ENCODE assay signal across 8 cellular contexts in the genomic region with DNA sequence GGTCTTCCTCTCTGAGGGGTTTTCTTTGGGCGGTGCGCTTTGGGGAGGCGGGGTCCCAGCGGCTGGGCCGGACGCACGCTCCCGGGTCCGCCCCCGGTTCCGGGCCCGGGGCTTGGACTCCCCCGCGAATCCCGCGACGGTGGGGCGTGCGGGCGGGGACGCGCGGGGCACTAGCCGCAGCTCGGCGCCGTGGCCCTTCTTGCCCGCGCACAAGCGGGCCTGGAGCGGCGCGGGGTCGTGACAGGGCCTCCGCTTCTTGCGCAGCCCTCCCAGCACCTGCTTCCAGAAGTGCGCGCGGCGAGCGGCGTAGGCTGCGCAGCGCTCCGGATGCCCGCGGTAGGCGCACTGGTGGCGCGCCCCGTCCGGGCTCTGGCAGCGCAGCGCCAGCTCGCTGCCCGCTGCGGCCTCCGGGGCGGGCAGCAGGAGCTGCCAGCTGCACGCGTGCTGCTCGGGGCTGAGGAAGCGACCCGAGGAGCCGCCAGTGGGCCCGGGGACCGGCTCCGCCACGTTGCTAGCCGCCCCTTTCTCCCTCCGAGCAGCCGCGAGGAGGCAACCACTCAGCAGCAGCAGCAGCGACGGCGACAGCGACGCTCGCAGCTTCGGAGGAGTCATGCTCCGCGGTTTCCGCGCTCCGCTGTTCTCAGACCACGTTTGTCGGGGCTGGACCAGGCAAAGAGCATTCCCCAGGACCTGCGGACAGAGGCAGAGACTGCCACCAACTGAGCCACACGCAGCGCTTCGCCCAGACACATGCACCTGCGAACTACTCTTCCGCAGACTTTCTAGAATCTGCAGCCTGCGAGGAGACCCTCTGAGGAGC. TPM values are rescaled to one million over a fixed set of nuclear protein-coding genes. Genes with fewer than 3 reads are reported as not detected.
A peak's percentile ranks its signal among the peaks of the same experiment; 100 is the strongest.
DNase-seq lines count a peak whose midpoint lies in the region; ATAC-seq lines count a peak whose summit lies in the region.

No MANE protein-coding gene starts in this region.

- peak; percentile 89 for DNase-seq in AG20443 (ENCODE audit: low spot score)
- DNase-seq in NCI-H2227 treated with DMSO at 0.1 percent for 48 hours (lab: John Stamatoyannopoulos, UW), result peak; percentile 33
- peak; percentile 56 for DNase-seq in activated CD4-positive, alpha-beta T cell treated with anti-CD3 and anti-CD28 coated beads for 1 hour
- DNase-seq in left lobe of liver (ENCODE audit: low spot score), result peak; percentile 76
- peak; percentile 49 for DNase-seq in stimulated activated CD4-positive, alpha-beta T cell treated with anti-CD3 and anti-CD28 coated beads, Interleukin-2, amount 100 ng/mL, for 4 hours (ENCODE audit: low read depth)

- peak; percentile 91 for ATAC-seq in GM18907 (IDR thresholded peaks at IDR 0.05; ENCODE audit: unreplicated experiment)
- ATAC-seq in HG03135 (IDR thresholded peaks at IDR 0.05; ENCODE audit: unreplicated experiment), result peak; percentile 87
- peak; percentile 93 for ATAC-seq in left lobe of liver

- peak overlapping the region; percentile 54 for H3K27ac ChIP-seq in cingulate gyrus (ENCODE audit: low read depth, low read length)

RNA-seq across cellular contexts. Expression of a gene that starts 0.7 kb away (rescaled TPM):
- total RNA-seq in left lobe of liver, result 0.33 TPM

RNA-seq across cellular contexts. Expression of a gene that starts 15.0 kb away (rescaled TPM):
- total RNA-seq in left lobe of liver, result 16.0 TPM

Comparison
In these comparisons a context has a peak if more than half of its experiments do, and no peak if none do; other contexts are left out.
1. Peak in every context shown above with its lines: DNase-seq, ATAC-seq and H3K27ac ChIP-seq.
2. DNase-seq: peak in every context shown above with its lines; median percentile 89 in AG20443; 76 in left lobe of liver; 56 in activated CD4-positive, alpha-beta T cell treated with anti-CD3 and anti-CD28 coated beads for 1 hour; 49 in stimulated activated CD4-positive, alpha-beta T cell treated with anti-CD3 and anti-CD28 coated beads, Interleukin-2, amount 100 ng/mL, for 4 hours; 33 in NCI-H2227 treated with DMSO at 0.1 percent for 48 hours.